Comparison of ENCODE assay signal across 12 cellular contexts in the genomic region with DNA sequence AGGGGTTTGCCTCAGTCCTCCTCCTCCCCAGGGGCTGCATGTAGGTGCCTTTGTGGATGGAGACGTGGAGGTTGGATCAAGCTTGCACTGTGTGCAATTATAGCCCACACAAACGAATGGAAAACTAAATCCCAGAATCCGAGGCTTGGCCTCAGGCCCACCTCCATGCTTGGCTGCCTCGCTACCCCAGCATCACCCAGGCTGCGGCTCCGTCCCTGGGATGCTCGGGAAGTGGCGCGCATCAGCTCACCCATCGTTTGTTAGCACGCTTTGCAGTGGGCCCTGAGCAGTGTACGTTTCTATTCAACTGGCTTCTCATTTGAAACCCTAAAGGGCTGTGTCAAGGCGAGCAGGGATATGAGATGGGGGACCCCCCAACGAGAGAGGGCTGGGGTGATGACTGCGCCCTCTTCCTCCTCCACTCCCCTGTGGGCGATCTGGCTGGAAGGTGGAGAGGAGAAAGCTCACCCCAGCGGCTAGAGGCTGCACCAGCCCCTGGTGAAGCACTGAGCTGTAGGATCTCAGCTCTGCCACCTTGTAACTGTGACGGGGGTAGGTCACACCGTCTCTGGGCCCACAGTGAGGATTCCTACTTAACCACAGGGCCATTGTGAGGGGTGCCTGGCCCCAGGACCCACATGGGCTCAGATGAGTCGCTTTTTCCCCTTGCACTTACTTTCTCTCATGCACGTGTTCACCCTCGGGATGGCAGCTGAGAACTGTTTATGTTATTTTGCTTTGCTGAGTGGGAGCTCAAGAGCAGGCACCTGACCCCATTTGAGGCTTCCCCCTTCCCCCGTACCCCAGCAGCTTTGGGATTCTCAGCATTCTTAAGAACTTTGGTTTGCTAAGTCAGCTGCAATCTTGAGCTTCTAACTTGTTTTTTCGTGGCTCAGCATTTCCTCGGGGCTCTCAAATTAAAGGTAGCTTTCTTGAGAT. TPM values are rescaled to one million over a fixed set of nuclear protein-coding genes. Genes with fewer than 3 reads are reported as not detected.
DNase-seq lines count a peak whose midpoint lies in the region; ATAC-seq and TF ChIP-seq lines count a peak whose summit lies in the region.
"Had no signal": no experiment of that assay in that cellular context is flagged by ENCODE, and none has a peak within 500 bp of the region (broad histone marks: within the 10 kb centered on the region; RNA-seq: fewer than 3 reads in every experiment).

No MANE protein-coding gene starts in this region.

- peak; percentile 21 for DNase-seq in ELR (ENCODE audit: low read depth)
- peak; percentile 40 for DNase-seq in RPMI7951 (ENCODE audit: low read depth)
- DNase-seq in heart right ventricle, result no peak
- peak; percentile 58 for DNase-seq in osteoblast (ENCODE audit: insufficient read length, low spot score, missing footprints)
- no peak for DNase-seq in stimulated activated CD4-positive, alpha-beta T cell treated with anti-CD3 and anti-CD28 coated beads, Interleukin-15, amount 100 ng/mL, for 24 hours
- no peak for DNase-seq in NCI-H748 (lab: John Stamatoyannopoulos, UW; ENCODE audit: unreplicated experiment)
- no peak for DNase-seq in NCI-H2107 (lab: John Stamatoyannopoulos, UW)
- DNase-seq: activated CD4-positive, alpha-beta T cell treated with anti-CD3 and anti-CD28 coated beads, Interleukin-2, amount 10 ng/mL, durations not matched to agents 7 days and 5 days; activated naive CD4-positive, alpha-beta T cell treated with anti-CD3 and anti-CD28 coated beads, Interleukin-2, amount 50 U/mL, for 16 hours; CD8-positive, alpha-beta memory T cell had no signal

- no peaks in the 10 kb centered on the region for H3K79me2 ChIP-seq in osteoblast (ENCODE audit: insufficient read depth, low read length)

- H3K4me3 ChIP-seq in heart right ventricle (no peak overlapping the region), osteoblast (ENCODE audit: insufficient read depth, low read length) (no peak overlapping the region)

- H3K4me1 ChIP-seq in heart right ventricle, result peaks cover 0 to 11% (median 0%) of the 10 kb centered on the region in 9 donors
- H3K4me1 ChIP-seq in osteoblast (ENCODE audit: insufficient read depth, low read length), result peaks cover 3% of the 10 kb centered on the region

- TF ChIP-seq CTCF in heart right ventricle (IDR thresholded peaks at IDR 0.05) (no peak), osteoblast (IDR thresholded peaks at IDR 0.05; ENCODE audit: extremely low read depth, low read depth, low read length) (no peak)

- intact Hi-C loops in heart right ventricle (cut with DNase I), result no loop called here

- H3K4me2 ChIP-seq in osteoblast (ENCODE audit: insufficient read depth, low read length), result no peak overlapping the region

- no peaks in the 10 kb centered on the region for H4K20me1 ChIP-seq in osteoblast (ENCODE audit: insufficient read depth, low read length)

- peaks cover 0 to 85% (median 0%) of the 10 kb centered on the region in 9 donors for H3K36me3 ChIP-seq in heart right ventricle
- H3K36me3 ChIP-seq in osteoblast (ENCODE audit: insufficient read depth, low read length), result no peaks in the 10 kb centered on the region

- H3K27me3 ChIP-seq in heart right ventricle (no peaks in the 10 kb centered on the region), osteoblast (ENCODE audit: insufficient read depth, low read length) (no peaks in the 10 kb centered on the region)

- 67 to 72% methylated on average over 25 of the region's 25 CpGs for WGBS in heart right ventricle, 2 donors

- H3K9me3 ChIP-seq in heart right ventricle, result peaks cover 0 to 26% (median 11%) of the 10 kb centered on the region in 11 donors
- no peaks in the 10 kb centered on the region for H3K9me3 ChIP-seq in osteoblast (ENCODE audit: low read depth, low read length)

- H3K27ac ChIP-seq in heart right ventricle, result no peak overlapping the region
- H3K27ac ChIP-seq in osteoblast (ENCODE audit: low read depth, low read length), result no peak overlapping the region

- ATAC-seq in heart right ventricle, result peak in 7 of 8 donors; percentile 19 to 44 (median 22)
- no peak for ATAC-seq in GM19328 (IDR thresholded peaks at IDR 0.05; ENCODE audit: unreplicated experiment)

- no peak overlapping the region for H2AFZ ChIP-seq in osteoblast (ENCODE audit: low read length)

RNA-seq across cellular contexts. Expression of a gene that starts 12.7 kb away (rescaled TPM):
- total RNA-seq in RPMI7951 (2014; rRNA removed; shearing (Covaris generic)), result not detected in 2 replicates
- total RNA-seq in heart right ventricle (under 1 TPM in 1 of 10 donors, not detected in 9; 0.76 TPM), osteoblast (not detected in 2 replicates)
- polyA plus RNA-seq in heart right ventricle, result under 1 TPM in 1 of 2 donors, not detected in 1; 0.29 TPM
- total RNA-seq: activated CD4-positive, alpha-beta T cell treated with anti-CD3 and anti-CD28 coated beads, Interleukin-2, amount 10 ng/mL, durations not matched to agents 7 days and 5 days; CD8-positive, alpha-beta memory T cell; SK-MEL-5 had no signal
- polyA plus RNA-seq: CD8-positive, alpha-beta memory T cell had no signal

Comparison
In these comparisons a context has a peak if more than half of its experiments do, and no peak if none do; other contexts are left out.
1. DNase-seq: peak in ELR (single experiment), RPMI7951 (single experiment) and osteoblast (single experiment); none in heart right ventricle (0 of 2), stimulated activated CD4-positive, alpha-beta T cell treated with anti-CD3 and anti-CD28 coated beads, Interleukin-15, amount 100 ng/mL, for 24 hours (single experiment), NCI-H748 (single experiment) and NCI-H2107 (single experiment).